ENCODE assay signal across 15 cellular contexts in genomic region chr9:20945269-20945668, GRCh38.
DNase-seq lines count a peak whose midpoint lies in the region; ATAC-seq and TF ChIP-seq lines count a peak whose summit lies in the region.
"Had no signal": no experiment of that assay in that cellular context is flagged by ENCODE, and none has a peak within 500 bp of the region (broad histone marks: within the 10 kb centered on the region; RNA-seq: fewer than 3 reads in every experiment).

No MANE protein-coding gene starts in this region.

- H3K36me3 ChIP-seq in neural progenitor cell = no peaks in the 10 kb centered on the region

- H4K20me1 ChIP-seq in neural progenitor cell (ENCODE audit: low read depth) = peaks cover 7% of the 10 kb centered on the region

- H3K9ac ChIP-seq in neural progenitor cell = no peak overlapping the region

- no peak overlapping the region for H3K4me3 Mint-ChIP-seq in neural progenitor cell
- H3K4me3 Mint-ChIP-seq: B cell; CD4-positive, alpha-beta T cell; H9; IgD-negative memory B cell had no signal

- H3K27me3 ChIP-seq in neural progenitor cell (no peaks in the 10 kb centered on the region), foreskin keratinocyte (no peaks in the 10 kb centered on the region)

- H3K4me1 Mint-ChIP-seq in neural progenitor cell = peaks cover 22% of the 10 kb centered on the region

- no peaks in the 10 kb centered on the region for H3K27me3 Mint-ChIP-seq in neural progenitor cell (ENCODE audit: insufficient read depth, low read depth)
- H3K27me3 Mint-ChIP-seq: B cell; CD4-positive, alpha-beta T cell; IgD-negative memory B cell had no signal

- no peak overlapping the region for H3K27ac Mint-ChIP-seq in neural progenitor cell
- H3K27ac Mint-ChIP-seq: B cell; CD4-positive, alpha-beta T cell; IgD-negative memory B cell had no signal

- H3K9me3 Mint-ChIP-seq in neural progenitor cell = no peaks in the 10 kb centered on the region
- H3K9me3 Mint-ChIP-seq: CD4-positive, alpha-beta T cell; H9; IgD-negative memory B cell had no signal

- no peaks in the 10 kb centered on the region for H3K79me2 ChIP-seq in neural progenitor cell (ENCODE audit: low read depth)

- H3K9me3 ChIP-seq in neural progenitor cell (ENCODE audit: low read depth) = no peaks in the 10 kb centered on the region

- no peak overlapping the region for H2AFZ ChIP-seq in neural progenitor cell (replicated peaks)

- H3K36me3 Mint-ChIP-seq in neural progenitor cell = peaks cover 11% of the 10 kb centered on the region

- in situ Hi-C loops in SK-MEL-5 (cut with HindIII; ENCODE audit: low pct_unique_long_range_greater_than_20kb, low sequenced_read_pairs) = no loop called here

- no peak overlapping the region for H3K4me3 ChIP-seq in neural progenitor cell
- H3K4me3 ChIP-seq: GM12878 had no signal

- DNase-seq in SK-MEL-5 (ENCODE audit: low read depth, low spot score) (peak; percentile 63), globus pallidus (ENCODE audit: low spot score) (peak; percentile 54), neural progenitor cell (ENCODE audit: low spot score) (peak; percentile 32), omental fat pad (ENCODE audit: low spot score) (no peak), foreskin keratinocyte (no peak)
- DNase-seq: ACHN; CD4-positive, alpha-beta T cell; DMS79; GOT3; H9 had no signal

- no peak for TF ChIP-seq CTCF in neural progenitor cell (IDR thresholded peaks at IDR 0.05)
- no peak for TF ChIP-seq CTCF in omental fat pad (IDR thresholded peaks at IDR 0.05)
- TF ChIP-seq CTCF in foreskin keratinocyte (conservative IDR thresholded peaks at IDR 0.05) = no peak

- ATAC-seq in GM21423 (IDR thresholded peaks at IDR 0.05; ENCODE audit: unreplicated experiment) (no peak), HG02885 (IDR thresholded peaks at IDR 0.05; ENCODE audit: poor library complexity, unreplicated experiment) (no peak), omental fat pad (ENCODE audit: low FRiP score) (no peak), foreskin keratinocyte (no peak)
- ATAC-seq: GM12878 had no signal

- peak overlapping the region; percentile 15 for H3K4me2 ChIP-seq in neural progenitor cell

- peaks cover 11% of the 10 kb centered on the region for H3K4me1 ChIP-seq in neural progenitor cell
- no peaks in the 10 kb centered on the region for H3K4me1 ChIP-seq in foreskin keratinocyte

- H3F3A ChIP-seq in neural progenitor cell (ENCODE audit: low read depth) = peaks cover 6% of the 10 kb centered on the region

- H3K27ac ChIP-seq in neural progenitor cell (no peak overlapping the region), foreskin keratinocyte (no peak overlapping the region)

Comparison
In these comparisons a context has a peak if more than half of its experiments do, and no peak if none do; other contexts are left out.
1. DNase-seq: peak in SK-MEL-5 (single experiment), globus pallidus (single experiment) and neural progenitor cell (single experiment); none in omental fat pad (single experiment) and foreskin keratinocyte (0 of 2).